ENCODE assay signal across 21 cellular contexts in the genomic region with DNA sequence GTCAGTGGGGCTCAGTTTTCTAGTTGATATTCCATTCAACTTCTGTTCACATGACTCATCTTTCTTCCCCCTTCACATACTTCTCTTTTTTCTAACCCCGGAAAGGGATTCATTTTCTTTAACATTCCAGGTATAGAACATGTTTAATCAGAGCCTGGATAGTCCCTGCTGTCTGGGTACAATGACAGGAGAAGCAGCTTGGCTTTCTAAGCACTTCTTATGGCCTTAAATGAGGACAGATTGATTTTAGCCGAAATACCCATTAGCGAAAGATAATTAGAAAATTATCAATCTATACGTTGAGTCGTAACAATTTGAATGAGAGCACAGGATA.
A peak's percentile ranks its signal among the peaks of the same experiment; 100 is the strongest.
DNase-seq lines count a peak whose midpoint lies in the region; ATAC-seq and TF ChIP-seq lines count a peak whose summit lies in the region.
"Had no signal": no experiment of that assay in that cellular context is flagged by ENCODE, and none has a peak within 500 bp of the region (broad histone marks: within the 10 kb centered on the region; RNA-seq: fewer than 3 reads in every experiment).

No MANE protein-coding gene starts in this region.

- peaks cover 49% of the 10 kb centered on the region for H3K4me1 Mint-ChIP-seq in brain
- H3K4me1 Mint-ChIP-seq in activated T-cell treated with anti-CD3 and anti-CD28 coated beads, Interleukin-2, amount 50 U/mL, for 72 hours (ENCODE audit: low read depth), result no peaks in the 10 kb centered on the region

- H3K9me3 Mint-ChIP-seq in brain, result peaks cover 0 to 2% (median 0%) of the 10 kb centered on the region in 5 experiments
- H3K9me3 Mint-ChIP-seq in activated T-cell treated with anti-CD3 and anti-CD28 coated beads, Interleukin-2, amount 50 U/mL, for 72 hours, result no peaks in the 10 kb centered on the region
- H3K9me3 Mint-ChIP-seq: type B pancreatic cell had no signal

- H3K27ac ChIP-seq in substantia nigra (ENCODE audit: low read depth, low read length, poor library complexity, severe bottlenecking), result peak overlapping the region; percentile 43
- H3K27ac ChIP-seq: BLaER1, heart left ventricle, HL-60, lower lobe of right lung had no signal

- H3K36me3 ChIP-seq in mucosa of descending colon (ENCODE audit: low read depth), result no peaks in the 10 kb centered on the region
- H3K36me3 ChIP-seq: BLaER1, heart left ventricle, lower lobe of right lung, stomach had no signal

- TF ChIP-seq CTCF in brain (conservative IDR thresholded peaks at IDR 0.05) (peak; percentile 6 to 23), mucosa of descending colon (IDR thresholded peaks at IDR 0.05) (no peak)

- H3K36me3 Mint-ChIP-seq in brain, result no peaks in the 10 kb centered on the region
- H3K36me3 Mint-ChIP-seq in activated T-cell treated with anti-CD3 and anti-CD28 coated beads, Interleukin-2, amount 50 U/mL, for 72 hours (ENCODE audit: insufficient read depth in 2 of 2), result no peaks in the 10 kb centered on the region
- H3K36me3 Mint-ChIP-seq: type B pancreatic cell had no signal

- H3K4me1 ChIP-seq in mucosa of descending colon (ENCODE audit: low read depth), result no peaks in the 10 kb centered on the region
- H3K4me1 ChIP-seq: BLaER1, Caco-2, heart left ventricle, lower lobe of right lung had no signal

- DNase-seq in mucosa of descending colon, result no peak
- DNase-seq in substantia nigra (lab: John Stamatoyannopoulos, UW), result no peak
- no peak for DNase-seq in retina
- DNase-seq in HK-2 (ENCODE audit: unreplicated experiment), result no peak
- DNase-seq in activated effector memory CD4-positive, alpha-beta T cell treated with Interleukin-2 at 50 U/mL for 16 hours, result no peak
- no peak for DNase-seq in activated T-cell treated with anti-CD3 and anti-CD28 coated beads, Interleukin-2, amount 50 U/mL, for 72 hours
- DNase-seq: Caco-2, DMS79 treated with DMSO at 0.1 percent for 48 hours, foreskin fibroblast, GF-D8, MV-4-11 had no signal

- H3K4me3 Mint-ChIP-seq in brain, result peak overlapping the region in 3 of 5 experiments; percentile 8 to 54 (median 25)
- no peak overlapping the region for H3K4me3 Mint-ChIP-seq in activated T-cell treated with anti-CD3 and anti-CD28 coated beads, Interleukin-2, amount 50 U/mL, for 72 hours
- H3K4me3 Mint-ChIP-seq: type B pancreatic cell had no signal

- intact Hi-C loops in mucosa of descending colon (cut with DNase I, micrococcal nuclease), result no loop called here

- no peaks in the 10 kb centered on the region for H3K27me3 Mint-ChIP-seq in brain
- no peaks in the 10 kb centered on the region for H3K27me3 Mint-ChIP-seq in activated T-cell treated with anti-CD3 and anti-CD28 coated beads, Interleukin-2, amount 50 U/mL, for 72 hours (ENCODE audit: low read depth)
- H3K27me3 Mint-ChIP-seq: type B pancreatic cell had no signal

- ATAC-seq in GM18907 (IDR thresholded peaks at IDR 0.05; ENCODE audit: unreplicated experiment) (peak; percentile 13), mucosa of descending colon (peak; percentile 9)
- no peak for ATAC-seq in activated T-cell treated with anti-CD3 and anti-CD28 coated beads, Interleukin-2, amount 50 U/mL, for 72 hours (replicated peaks in 1 of 2)
- ATAC-seq: HCT116 had no signal

- H3K4me3 ChIP-seq in mucosa of descending colon, result no peak overlapping the region
- H3K4me3 ChIP-seq: BLaER1, heart left ventricle, lower lobe of right lung, skin epidermis, stomach had no signal

- no peaks in the 10 kb centered on the region for H3K9me3 ChIP-seq in mucosa of descending colon
- H3K9me3 ChIP-seq: BLaER1, Caco-2, heart left ventricle, lower lobe of right lung had no signal

- peak overlapping the region; percentile 71 to 89 (median 84) for H3K27ac Mint-ChIP-seq in brain
- no peak overlapping the region for H3K27ac Mint-ChIP-seq in activated T-cell treated with anti-CD3 and anti-CD28 coated beads, Interleukin-2, amount 50 U/mL, for 72 hours
- H3K27ac Mint-ChIP-seq: type B pancreatic cell had no signal

Comparison
In these comparisons a context has a peak if more than half of its experiments do, and no peak if none do; other contexts are left out.
1. ATAC-seq: peak in GM18907 (single experiment) and mucosa of descending colon (single experiment); none in activated T-cell treated with anti-CD3 and anti-CD28 coated beads, Interleukin-2, amount 50 U/mL, for 72 hours (0 of 2).
2. H3K4me3 Mint-ChIP-seq: peak in brain (3 of 5); none in activated T-cell treated with anti-CD3 and anti-CD28 coated beads, Interleukin-2, amount 50 U/mL, for 72 hours (0 of 2).